Comparison of ENCODE assay signal across 15 cellular contexts in genomic region chr7:35648367-35648766, GRCh38. TPM values are rescaled to one million over a fixed set of nuclear protein-coding genes. Genes with fewer than 3 reads are reported as not detected.
DNase-seq lines count a peak whose midpoint lies in the region; ATAC-seq and TF ChIP-seq lines count a peak whose summit lies in the region.
"Had no signal": no experiment of that assay in that cellular context is flagged by ENCODE, and none has a peak within 500 bp of the region (broad histone marks: within the 10 kb centered on the region; RNA-seq: fewer than 3 reads in every experiment).

No MANE protein-coding gene starts in this region.

- H3K36me3 ChIP-seq in heart left ventricle (peaks cover 0 to 18% (median 0%) of the 10 kb centered on the region in 9 donors), esophagus muscularis mucosa (peaks cover 0 to 30% (median 5%) of the 10 kb centered on the region in 4 donors)

- H3K36me3 Mint-ChIP-seq in nephron progenitor cell (ENCODE audit: low read depth) = peaks cover 54% of the 10 kb centered on the region

- peaks cover 6 to 53% (median 35%) of the 10 kb centered on the region in 12 donors for H3K4me1 ChIP-seq in heart left ventricle
- H3K4me1 ChIP-seq in right cardiac atrium (ENCODE audit: control insufficient read depth, insufficient read depth, low read length) = peaks cover 12% of the 10 kb centered on the region
- H3K4me1 ChIP-seq in esophagus muscularis mucosa = peaks cover 33 to 42% (median 39%) of the 10 kb centered on the region in 4 donors
- H3K4me1 ChIP-seq: SJSA1, suprapubic skin had no signal

- H3K9me3 ChIP-seq in heart left ventricle (peaks cover 0 to 14% (median 6%) of the 10 kb centered on the region in 12 donors), right cardiac atrium (ENCODE audit: control insufficient read depth, low read length) (no peaks in the 10 kb centered on the region), esophagus muscularis mucosa (peaks cover 0 to 9% (median 3%) of the 10 kb centered on the region in 4 donors)
- H3K9me3 ChIP-seq: SJSA1, suprapubic skin had no signal

- no peaks in the 10 kb centered on the region for H3K27me3 Mint-ChIP-seq in nephron progenitor cell (ENCODE audit: low read depth, poor library complexity)

- TF ChIP-seq CTCF in heart left ventricle (IDR thresholded peaks at IDR 0.05) (no peak), esophagus muscularis mucosa (IDR thresholded peaks at IDR 0.05) (no peak), nephron progenitor cell (IDR thresholded peaks at IDR 0.05) (no peak)

- intact Hi-C loops in heart left ventricle (cut with DNase I) = loop anchor here in 1 of 10 donors (10.0 kb wide), 1 partner anchor 46 kb away; the partner anchor contains the start of gene HERPUD2
- intact Hi-C loops in right cardiac atrium (cut with DNase I) = no loop called here
- intact Hi-C loops in esophagus muscularis mucosa (cut with DNase I) = no loop called here
- intact Hi-C loops in left colon (cut with DNase I, micrococcal nuclease) = no loop called here

- no peak for TF ChIP-seq EP300 in esophagus muscularis mucosa (IDR thresholded peaks at IDR 0.05)

- peak overlapping the region in 7 of 12 donors; percentile 43 to 70 (median 62) for H3K27ac ChIP-seq in heart left ventricle
- no peak overlapping the region for H3K27ac ChIP-seq in right cardiac atrium (ENCODE audit: low read length)
- H3K27ac ChIP-seq in esophagus muscularis mucosa (replicated peaks in 1 of 4) = peak overlapping the region in 3 of 4 donors; percentile 5 to 65 (median 20)
- H3K27ac ChIP-seq: SJSA1, suprapubic skin had no signal

- no peak for DNase-seq in heart left ventricle
- no peak for DNase-seq in right cardiac atrium
- DNase-seq in esophagus muscularis mucosa (ENCODE audit: extremely low spot score) = no peak
- DNase-seq in nephron progenitor cell = no peak
- DNase-seq in NCI-H748 (lab: John Stamatoyannopoulos, UW; ENCODE audit: unreplicated experiment) = no peak
- DNase-seq in NK-92 (lab: John Stamatoyannopoulos, UW; ENCODE audit: unreplicated experiment) = no peak
- DNase-seq in left colon = no peak
- DNase-seq: activated CD8-positive, alpha-beta memory T cell treated with anti-CD3 and anti-CD28 coated beads for 24 hours; activated naive CD4-positive, alpha-beta T cell treated with anti-CD3 and anti-CD28 coated beads for 36 hours; head of caudate nucleus; NCI-H1930; NK-92 treated with Interleukin-12 subunit alpha and Interleukin-12 subunit beta, amount 100 ng/mL, for 24 hours had no signal

- TF ChIP-seq POLR2A in heart left ventricle (IDR thresholded peaks at IDR 0.05) (no peak), esophagus muscularis mucosa (IDR thresholded peaks at IDR 0.05; ENCODE audit: low read depth) (no peak)

- H3K4me1 Mint-ChIP-seq in nephron progenitor cell = peaks cover 16% of the 10 kb centered on the region

- peaks cover 32% of the 10 kb centered on the region for H3K9me3 Mint-ChIP-seq in nephron progenitor cell

- H3K4me3 Mint-ChIP-seq in nephron progenitor cell = no peak overlapping the region
- H3K4me3 Mint-ChIP-seq: activated naive CD4-positive, alpha-beta T cell treated with anti-CD3 and anti-CD28 coated beads for 36 hours had no signal

- H3K4me3 ChIP-seq in heart left ventricle = no peak overlapping the region
- no peak overlapping the region for H3K4me3 ChIP-seq in right cardiac atrium (ENCODE audit: low read length)
- H3K4me3 ChIP-seq in esophagus muscularis mucosa = no peak overlapping the region
- H3K4me3 ChIP-seq: SJSA1, suprapubic skin had no signal

- ATAC-seq in heart left ventricle = peak in 2 of 4 donors; percentile 11 to 30
- ATAC-seq in right cardiac atrium = no peak
- no peak for ATAC-seq in left colon
- no peak for ATAC-seq in HG02938 (IDR thresholded peaks at IDR 0.05; ENCODE audit: unreplicated experiment)

- no peaks in the 10 kb centered on the region for H3K27me3 ChIP-seq in heart left ventricle
- no peaks in the 10 kb centered on the region for H3K27me3 ChIP-seq in right cardiac atrium (ENCODE audit: control insufficient read depth, insufficient read depth)
- no peaks in the 10 kb centered on the region for H3K27me3 ChIP-seq in esophagus muscularis mucosa
- H3K27me3 ChIP-seq: SJSA1, suprapubic skin had no signal

- H3K27ac Mint-ChIP-seq in nephron progenitor cell = peak overlapping the region; percentile 71
- H3K27ac Mint-ChIP-seq: activated naive CD4-positive, alpha-beta T cell treated with anti-CD3 and anti-CD28 coated beads for 36 hours had no signal

- WGBS in heart left ventricle, 4 donors = 48 to 83% (median 51%) methylated on average over 3 of the region's 3 CpGs
- WGBS in right cardiac atrium = 47% methylated on average over 3 of the region's 3 CpGs
- WGBS in esophagus muscularis mucosa = 64% methylated on average over 3 of the region's 3 CpGs

RNA-seq across cellular contexts. Expression of gene HERPUD2, which starts 46.6 kb away (rescaled TPM):
- 10 to 100 TPM; 10.3 to 26.3 (median 17.1) TPM for total RNA-seq in heart left ventricle
- 1 to 10 TPM; 6.4 to 9.8 TPM for polyA plus RNA-seq in heart left ventricle
- 10 to 100 TPM; 15.6 to 16.8 (median 16.4) TPM for total RNA-seq in right cardiac atrium
- polyA plus RNA-seq in right cardiac atrium = 8.4 TPM
- total RNA-seq in esophagus muscularis mucosa = 10 to 100 TPM; 25.3 to 43.4 (median 33.9) TPM
- total RNA-seq in left colon = 10 to 100 TPM; 23.2 to 30.9 TPM
